Comparison of ENCODE assay signal across 15 cellular contexts in genomic region chr9:89439571-89439970, GRCh38. TPM values are rescaled to one million over a fixed set of nuclear protein-coding genes. Genes with fewer than 3 reads are reported as not detected.
DNase-seq lines count a peak whose midpoint lies in the region; ATAC-seq, FAIRE-seq and TF ChIP-seq lines count a peak whose summit lies in the region.
"Had no signal": no experiment of that assay in that cellular context is flagged by ENCODE, and none has a peak within 500 bp of the region (broad histone marks: within the 10 kb centered on the region; RNA-seq: fewer than 3 reads in every experiment).

No MANE protein-coding gene starts in this region.

- H3K36me3 ChIP-seq in OCI-LY7 (ENCODE audit: insufficient read depth, low read length) (no peaks in the 10 kb centered on the region), esophagus (ENCODE audit: control insufficient read depth in 2 of 2, insufficient read depth in 2 of 2, low read length in 1 of 2) (no peaks in the 10 kb centered on the region), stomach (no peaks in the 10 kb centered on the region)
- H3K36me3 ChIP-seq: cardiac muscle cell, esophagus muscularis mucosa had no signal

- ATAC-seq in activated T-cell treated with anti-CD3 and anti-CD28 coated beads, Interleukin-2, amount 50 U/mL, for 72 hours (replicated peaks in 1 of 2) = no peak
- ATAC-seq in GM21619 (IDR thresholded peaks at IDR 0.05; ENCODE audit: unreplicated experiment) = no peak
- ATAC-seq: HepG2 had no signal

- intact Hi-C loops in OCI-LY7 (cut with micrococcal nuclease; ENCODE audit: unreplicated experiment) (no loop called here), stomach (cut with DNase I; ENCODE audit: low total_unique reads) (no loop called here)

- FAIRE-seq in frontal cortex (lab: Jason Lieb, UNC) = no peak
- FAIRE-seq: HepG2 had no signal

- H3K9me3 Mint-ChIP-seq in activated T-cell treated with anti-CD3 and anti-CD28 coated beads, Interleukin-2, amount 50 U/mL, for 72 hours = no peaks in the 10 kb centered on the region

- no peak for DNase-seq in activated T-cell treated with anti-CD3 and anti-CD28 coated beads, Interleukin-2, amount 50 U/mL, for 72 hours
- no peak for DNase-seq in activated T-cell treated with anti-CD3 and anti-CD28 coated beads, Interleukin-2, amount 50 U/mL, for 48 hours
- DNase-seq in OCI-LY7 (ENCODE audit: low spot score) (no peak), stomach (no peak), frontal cortex (ENCODE audit: low spot score in 2 of 2) (no peak), NCI-H1436 treated with DMSO at 0.1 percent for 48 hours (lab: John Stamatoyannopoulos, UW) (no peak)
- DNase-seq: ACHN, NCI-H1417 treated with DMSO at 0.1 percent for 48 hours, NCI-H69, SHP77 had no signal

- peak overlapping the region; percentile 77 for H3K27ac Mint-ChIP-seq in activated T-cell treated with anti-CD3 and anti-CD28 coated beads, Interleukin-2, amount 50 U/mL, for 72 hours

- no peaks in the 10 kb centered on the region for H3K27me3 ChIP-seq in esophagus (ENCODE audit: control insufficient read depth in 1 of 2, insufficient read depth in 2 of 2, low read length in 2 of 2)
- H3K27me3 ChIP-seq in stomach = no peaks in the 10 kb centered on the region
- H3K27me3 ChIP-seq: cardiac muscle cell, esophagus muscularis mucosa had no signal

- H3K4me3 ChIP-seq in OCI-LY7 (ENCODE audit: low read depth, low read length, poor library complexity, severe bottlenecking) (no peak overlapping the region), esophagus (ENCODE audit: low read depth in 1 of 2, low read length in 2 of 2) (peak overlapping the region; percentile 21 to 30), stomach (no peak overlapping the region)
- H3K4me3 ChIP-seq: cardiac muscle cell, esophagus muscularis mucosa had no signal

- H3K4me3 Mint-ChIP-seq in activated T-cell treated with anti-CD3 and anti-CD28 coated beads, Interleukin-2, amount 50 U/mL, for 72 hours = peak overlapping the region; percentile 11 to 62

- no peak for TF ChIP-seq EP300 in stomach (IDR thresholded peaks at IDR 0.05)

- peak overlapping the region; percentile 48 for H3K4me2 ChIP-seq in OCI-LY7 (ENCODE audit: low read length)

- H3K9me2 ChIP-seq in OCI-LY7 (ENCODE audit: insufficient read depth, low read length) = no peaks in the 10 kb centered on the region

- no peaks in the 10 kb centered on the region for H3K27me3 Mint-ChIP-seq in activated T-cell treated with anti-CD3 and anti-CD28 coated beads, Interleukin-2, amount 50 U/mL, for 72 hours (ENCODE audit: low read depth)

- H3K36me3 Mint-ChIP-seq in activated T-cell treated with anti-CD3 and anti-CD28 coated beads, Interleukin-2, amount 50 U/mL, for 72 hours (ENCODE audit: insufficient read depth in 2 of 2) = peaks cover 1 to 12% of the 10 kb centered on the region in 2 donors

- H3K4me1 ChIP-seq in OCI-LY7 (ENCODE audit: insufficient read depth, low read length, poor library complexity, severe bottlenecking) (peaks cover 95% of the 10 kb centered on the region), esophagus (ENCODE audit: control insufficient read depth in 2 of 2, insufficient read depth in 2 of 2, low read length in 1 of 2) (peaks cover 20 to 57% of the 10 kb centered on the region in 2 donors), stomach (peaks cover 62 to 93% (median 86%) of the 10 kb centered on the region in 4 donors)

- H3K79me2 ChIP-seq in OCI-LY7 (ENCODE audit: insufficient read depth, low read depth, low read length) = no peaks in the 10 kb centered on the region

- H3K9me3 ChIP-seq in OCI-LY7 (ENCODE audit: low read length) (no peaks in the 10 kb centered on the region), esophagus (ENCODE audit: control insufficient read depth in 2 of 2, insufficient read depth in 1 of 2, low read depth in 1 of 2, low read length in 1 of 2) (no peaks in the 10 kb centered on the region), stomach (no peaks in the 10 kb centered on the region)
- H3K9me3 ChIP-seq: esophagus muscularis mucosa had no signal

- H3K27ac ChIP-seq in OCI-LY7 (ENCODE audit: low read depth, low read length, poor library complexity, severe bottlenecking) (no peak overlapping the region), esophagus (ENCODE audit: low read depth in 2 of 2, low read length in 1 of 2) (peak overlapping the region; percentile 94 to 96), stomach (peak overlapping the region in 4 of 5 donors; percentile 2 to 86 (median 80))
- H3K27ac ChIP-seq: cardiac muscle cell, esophagus muscularis mucosa had no signal

- no peak for TF ChIP-seq POLR2A in stomach (IDR thresholded peaks at IDR 0.05)

- peaks cover 93% of the 10 kb centered on the region for H3K4me1 Mint-ChIP-seq in activated T-cell treated with anti-CD3 and anti-CD28 coated beads, Interleukin-2, amount 50 U/mL, for 72 hours (ENCODE audit: low read depth)

- 91% methylated on average over 10 of the region's 10 CpGs for WGBS in esophagus, 2 donors
- WGBS in stomach, 5 donors = 84 to 96% (median 91%) methylated on average over 10 of the region's 10 CpGs

- POLR2A ChIA-PET in OCI-LY7 (lab: Charles Lee) = interaction anchor here (0.6 to 2.7 kb wide), 8 partner anchors 9 to 1990 kb away, joined by 3 to 8 read pairs (median 3); no protein-coding TSS in a partner anchor

- CTCF ChIA-PET in OCI-LY7 (lab: Charles Lee; ENCODE audit: unreplicated experiment) = no interaction called here

- H4K20me1 ChIP-seq in OCI-LY7 (ENCODE audit: insufficient read depth, low read length) = peaks cover 4% of the 10 kb centered on the region; the same call in 1 of the 2 replicates

- no TSS peak for BruUV-seq in OCI-LY7 (replicated peaks; lab: Mats Ljungman, UMichigan)

- TF ChIP-seq CTCF in OCI-LY7 (conservative IDR thresholded peaks at IDR 0.05; ENCODE audit: low read length) (no peak), stomach (IDR thresholded peaks at IDR 0.05) (no peak)

- H2AFZ ChIP-seq in OCI-LY7 (ENCODE audit: low read length) = no peak overlapping the region

RNA-seq across cellular contexts. Expression of gene SEMA4D, which starts 58.3 kb away (rescaled TPM):
- 100 to 1,000 TPM; 182 to 198 TPM for total RNA-seq in activated T-cell treated with anti-CD3 and anti-CD28 coated beads, Interleukin-2, amount 50 U/mL, for 72 hours
- 28.5 and 33.7 TPM in 2 replicates for total RNA-seq in OCI-LY7 (2014; rRNA removed; shearing (Covaris generic))
- total RNA-seq in OCI-LY7 (2022) = 52.8 and 60.5 TPM in 2 replicates
- polyA plus RNA-seq in esophagus = 10 to 100 TPM; 17.1 to 33.4 TPM
- total RNA-seq in stomach = 10 to 100 TPM; 11.1 to 43.3 (median 28.8) TPM
- 10 to 100 TPM in 1 of 3 donors, 1 to 10 TPM in 2; 4.9 to 10.9 (median 8.4) TPM for polyA plus RNA-seq in stomach
- 7.7 TPM for total RNA-seq in frontal cortex

Comparison
In these comparisons a context has a peak if more than half of its experiments do, and no peak if none do; other contexts are left out.
1. H3K4me3 ChIP-seq: peak in esophagus (2 of 2); none in OCI-LY7 (single experiment) and stomach (0 of 4).